In genomic region chr7:30330134-30331111, GRCh38 we compare ENCODE assay signal across 8 cellular contexts. TPM values are rescaled to one million over a fixed set of nuclear protein-coding genes. Genes with fewer than 3 reads are reported as not detected.
DNase-seq lines count a peak whose midpoint lies in the region; ATAC-seq and TF ChIP-seq lines count a peak whose summit lies in the region.

No MANE protein-coding gene starts in this region.

- no peak overlapping the region for H3K4ac ChIP-seq in mesenchymal stem cell (ENCODE audit: low read depth in 1 of 2, low read length in 2 of 2)

- no peak overlapping the region for H2AFZ ChIP-seq in mesenchymal stem cell (ENCODE audit: low read depth, low read length)

- no peak overlapping the region for H3K4me2 ChIP-seq in mesenchymal stem cell (ENCODE audit: low read length, poor library complexity, severe bottlenecking)

- no peak overlapping the region for H2BK5ac ChIP-seq in mesenchymal stem cell (ENCODE audit: low read depth, low read length, poor library complexity, severe bottlenecking)

- peak overlapping the region in 6 of 7 donors; percentile 6 to 81 (median 70) for H3K27ac Mint-ChIP-seq in CD14-positive monocyte
- H3K27ac Mint-ChIP-seq in T-helper 1 cell treated with Interleukin-12 subunit alpha and Interleukin-12 subunit beta and Interleukin-4 antibody, amounts not matched to agents 30 μg/mL and 1 μg/mL, for 36 hours = peak overlapping the region; percentile 43
- H3K27ac Mint-ChIP-seq in stimulated activated naive B cell treated with anti-CD40 and anti-IgM and Interleukin-4, amounts not matched to agents 10 μg/mL and 1 μg/mL and 100 μg/mL, for 72 hours = peak overlapping the region; percentile 62

- no peak overlapping the region for H2AK5ac ChIP-seq in mesenchymal stem cell (ENCODE audit: low read length, severe bottlenecking)

- TF ChIP-seq CTCF in CD14-positive monocyte (IDR thresholded peaks at IDR 0.05) = no peak
- TF ChIP-seq CTCF in esophagus squamous epithelium (IDR thresholded peaks at IDR 0.05) = no peak

- H2BK15ac ChIP-seq in mesenchymal stem cell (ENCODE audit: low read depth, poor library complexity, severe bottlenecking) = no peak overlapping the region

- H3K27me3 ChIP-seq in esophagus squamous epithelium (no peaks in the 10 kb centered on the region), mesenchymal stem cell (ENCODE audit: control insufficient read depth in 1 of 2, insufficient read depth in 1 of 2, low read length in 2 of 2) (no peaks in the 10 kb centered on the region)

- H3K36me3 ChIP-seq in esophagus squamous epithelium (peaks cover 0 to 12% (median 0%) of the 10 kb centered on the region in 3 donors), mesenchymal stem cell (ENCODE audit: control insufficient read depth in 1 of 2, insufficient read depth in 2 of 2, low read depth in 1 of 2, low read length in 2 of 2) (no peaks in the 10 kb centered on the region)

- H2BK120ac ChIP-seq in mesenchymal stem cell (ENCODE audit: low read depth, low read length) = no peak overlapping the region

- H3K9ac ChIP-seq in mesenchymal stem cell (ENCODE audit: low read length) = no peak overlapping the region

- H3K79me1 ChIP-seq in mesenchymal stem cell (replicated peaks; ENCODE audit: low read length, poor library complexity, severe bottlenecking) = peaks cover 6% of the 10 kb centered on the region

- no peak overlapping the region for H4K91ac ChIP-seq in mesenchymal stem cell (ENCODE audit: low read length)

- H3K9me3 ChIP-seq in esophagus squamous epithelium = no peaks in the 10 kb centered on the region
- no peaks in the 10 kb centered on the region for H3K9me3 ChIP-seq in mesenchymal stem cell (ENCODE audit: control insufficient read depth, low read length)

- peak overlapping the region; percentile 1 to 77 for H3K4me3 Mint-ChIP-seq in CD14-positive monocyte
- peak overlapping the region; percentile 62 for H3K4me3 Mint-ChIP-seq in T-helper 1 cell treated with Interleukin-12 subunit alpha and Interleukin-12 subunit beta and Interleukin-4 antibody, amounts not matched to agents 30 μg/mL and 1 μg/mL, for 36 hours
- H3K4me3 Mint-ChIP-seq in stimulated activated naive B cell treated with anti-CD40 and anti-IgM and Interleukin-4, amounts not matched to agents 10 μg/mL and 1 μg/mL and 100 μg/mL, for 72 hours = peak overlapping the region; percentile 61 to 72

- H3K27ac ChIP-seq in esophagus squamous epithelium = peak overlapping the region in 2 of 4 donors; percentile 1 to 12
- no peak overlapping the region for H3K27ac ChIP-seq in mesenchymal stem cell (ENCODE audit: low read length, poor library complexity, severe bottlenecking)

- DNase-seq in CD14-positive monocyte (ENCODE audit: low spot score) (no peak), esophagus squamous epithelium (lab: John Stamatoyannopoulos, UW) (no peak), mesenchymal stem cell (no peak), NCI-H510A treated with DMSO at 0.1 percent for 48 hours (lab: John Stamatoyannopoulos, UW) (no peak)
- DNase-seq in stimulated activated naive B cell treated with anti-CD40 and anti-IgM and Interleukin-4, amounts not matched to agents 10 μg/mL and 1 μg/mL and 100 μg/mL, for 72 hours = peak; percentile 5

- ATAC-seq in GM19328 (IDR thresholded peaks at IDR 0.05; ENCODE audit: unreplicated experiment) = peak; percentile 83
- peak; percentile 96 for ATAC-seq in HG03175 (IDR thresholded peaks at IDR 0.05; ENCODE audit: unreplicated experiment)
- peak; percentile 97 to 98 for ATAC-seq in stimulated activated naive B cell treated with anti-CD40 and anti-IgM and Interleukin-4, amounts not matched to agents 10 μg/mL and 1 μg/mL and 100 μg/mL, for 72 hours (replicated peaks)

- no peak overlapping the region for H3K18ac ChIP-seq in mesenchymal stem cell (ENCODE audit: low read depth in 1 of 2, low read length in 2 of 2)

- H3K4me3 ChIP-seq in esophagus squamous epithelium = no peak overlapping the region
- no peak overlapping the region for H3K4me3 ChIP-seq in mesenchymal stem cell (ENCODE audit: insufficient read depth in 1 of 2, low read depth in 1 of 2, low read length in 2 of 2)

- H3K4me1 ChIP-seq in esophagus squamous epithelium = peaks cover 3 to 32% (median 12%) of the 10 kb centered on the region in 3 donors
- peaks cover 3% of the 10 kb centered on the region for H3K4me1 ChIP-seq in mesenchymal stem cell (ENCODE audit: control insufficient read depth, insufficient read depth, low read depth, low read length)

- H4K8ac ChIP-seq in mesenchymal stem cell (ENCODE audit: low read length) = no peak overlapping the region

- 63 to 69% methylated on average over 3 of the region's 3 CpGs for whole genome bisulfite sequencing in esophagus squamous epithelium, 2 donors
- WGBS in mesenchymal stem cell = 100% methylated on average over 3 of the region's 3 CpGs

- H3K36me3 Mint-ChIP-seq in CD14-positive monocyte = peaks cover 16 to 18% of the 10 kb centered on the region in 2 donors
- peaks cover 16% of the 10 kb centered on the region for H3K36me3 Mint-ChIP-seq in T-helper 1 cell treated with Interleukin-12 subunit alpha and Interleukin-12 subunit beta and Interleukin-4 antibody, amounts not matched to agents 30 μg/mL and 1 μg/mL, for 36 hours (ENCODE audit: low read depth)
- peaks cover 16 to 27% of the 10 kb centered on the region in 2 donors for H3K36me3 Mint-ChIP-seq in stimulated activated naive B cell treated with anti-CD40 and anti-IgM and Interleukin-4, amounts not matched to agents 10 μg/mL and 1 μg/mL and 100 μg/mL, for 72 hours

- intact Hi-C loops in CD14-positive monocyte (cut with micrococcal nuclease) = loop anchor here in 1 of 2 donors (10.0 kb wide), 1 partner anchor 46 kb away; the partner anchor contains the start of gene ZNRF2
- intact Hi-C loops in esophagus squamous epithelium (cut with DNase I) = no loop called here

- peaks cover 50% of the 10 kb centered on the region for H3K4me1 Mint-ChIP-seq in CD14-positive monocyte
- peaks cover 23% of the 10 kb centered on the region for H3K4me1 Mint-ChIP-seq in T-helper 1 cell treated with Interleukin-12 subunit alpha and Interleukin-12 subunit beta and Interleukin-4 antibody, amounts not matched to agents 30 μg/mL and 1 μg/mL, for 36 hours (ENCODE audit: low read depth)
- peaks cover 34 to 63% of the 10 kb centered on the region in 2 donors for H3K4me1 Mint-ChIP-seq in stimulated activated naive B cell treated with anti-CD40 and anti-IgM and Interleukin-4, amounts not matched to agents 10 μg/mL and 1 μg/mL and 100 μg/mL, for 72 hours

- TF ChIP-seq POLR2A in esophagus squamous epithelium (IDR thresholded peaks at IDR 0.05) = no peak

- H3K14ac ChIP-seq in mesenchymal stem cell (ENCODE audit: low read length in 2 of 2) = no peak overlapping the region

- H3K23ac ChIP-seq in mesenchymal stem cell (ENCODE audit: low read length in 2 of 2) = no peak overlapping the region

- H3K9me3 Mint-ChIP-seq in CD14-positive monocyte = no peaks in the 10 kb centered on the region
- H3K9me3 Mint-ChIP-seq in T-helper 1 cell treated with Interleukin-12 subunit alpha and Interleukin-12 subunit beta and Interleukin-4 antibody, amounts not matched to agents 30 μg/mL and 1 μg/mL, for 36 hours = peaks cover 4% of the 10 kb centered on the region
- H3K9me3 Mint-ChIP-seq in stimulated activated naive B cell treated with anti-CD40 and anti-IgM and Interleukin-4, amounts not matched to agents 10 μg/mL and 1 μg/mL and 100 μg/mL, for 72 hours = peaks cover 8 to 11% of the 10 kb centered on the region in 2 donors

- H3K27me3 Mint-ChIP-seq in CD14-positive monocyte (ENCODE audit: low read depth in 3 of 3) = peaks cover 0 to 1% (median 1%) of the 10 kb centered on the region in 3 donors
- no peaks in the 10 kb centered on the region for H3K27me3 Mint-ChIP-seq in T-helper 1 cell treated with Interleukin-12 subunit alpha and Interleukin-12 subunit beta and Interleukin-4 antibody, amounts not matched to agents 30 μg/mL and 1 μg/mL, for 36 hours (ENCODE audit: low read depth)
- H3K27me3 Mint-ChIP-seq in stimulated activated naive B cell treated with anti-CD40 and anti-IgM and Interleukin-4, amounts not matched to agents 10 μg/mL and 1 μg/mL and 100 μg/mL, for 72 hours = no peaks in the 10 kb centered on the region

- H2BK12ac ChIP-seq in mesenchymal stem cell (ENCODE audit: low read length in 2 of 2) = no peak overlapping the region

RNA-seq across cellular contexts. Expression of gene ZNRF2, which starts 46.0 kb away (rescaled TPM):
- 1 to 10 TPM; 1.9 to 5.7 TPM for polyA plus RNA-seq in CD14-positive monocyte
- total RNA-seq in esophagus squamous epithelium = 10 to 100 TPM; 19.6 to 26.3 (median 22.5) TPM
- polyA plus RNA-seq in mesenchymal stem cell (2013, experiment 1 of 2) = 1.4 TPM
- 1.2 TPM for polyA plus RNA-seq in mesenchymal stem cell (2013, experiment 2 of 2)
